In the genomic region with DNA sequence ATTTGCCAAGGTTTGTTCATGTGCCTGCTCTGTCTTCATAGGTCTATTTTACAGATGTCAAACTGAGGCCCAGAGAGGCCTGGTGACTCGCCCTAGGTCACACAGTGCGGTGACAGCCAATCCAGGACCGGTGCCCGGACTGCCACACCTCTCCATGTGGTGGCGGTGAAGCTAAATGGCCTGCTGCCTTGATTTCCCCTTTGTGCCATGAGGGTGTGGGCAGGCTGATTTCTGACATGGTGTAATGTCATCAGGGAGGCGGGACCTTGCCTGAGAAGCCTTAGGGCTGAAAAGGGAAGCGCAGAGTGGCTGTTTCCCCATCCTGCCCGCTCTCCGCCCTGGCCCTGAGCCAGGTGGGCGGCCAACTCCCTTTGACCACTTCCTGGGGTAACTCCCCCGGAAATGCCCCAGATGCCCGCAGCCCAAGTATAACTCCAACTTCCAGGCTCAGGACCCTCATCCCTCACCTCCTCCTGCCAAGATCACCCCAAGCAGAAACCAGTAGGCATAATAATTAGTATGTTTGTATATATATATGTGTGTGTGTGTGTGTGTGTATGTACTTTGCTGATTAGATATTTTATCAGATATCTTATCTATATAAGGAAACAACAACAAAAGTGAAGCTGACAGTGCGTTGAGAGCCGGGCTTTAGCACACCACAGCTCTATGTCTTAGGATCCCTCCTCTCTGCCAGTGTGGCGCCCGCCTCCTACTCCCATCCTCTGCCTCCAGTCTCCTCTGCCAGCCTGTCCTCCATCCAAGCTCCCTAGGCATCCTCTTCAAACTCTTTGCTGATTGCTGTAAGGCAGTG, we compare ENCODE assay signal across 9 cellular contexts.
DNase-seq lines count a peak whose midpoint lies in the region; TF ChIP-seq lines count a peak whose summit lies in the region.
"Had no signal": no experiment of that assay in that cellular context is flagged by ENCODE, and none has a peak within 500 bp of the region (broad histone marks: within the 10 kb centered on the region; RNA-seq: fewer than 3 reads in every experiment).

No MANE protein-coding gene starts in this region.

- H3K4me1 Mint-ChIP-seq in activated naive CD4-positive, alpha-beta T cell treated with anti-CD3 and anti-CD28 coated beads for 36 hours (ENCODE audit: low read depth): peaks cover 90% of the 10 kb centered on the region

- H3K36me3 ChIP-seq in mucosa of rectum (ENCODE audit: control insufficient read depth in 2 of 2, insufficient read depth in 2 of 2, low read length in 2 of 2): no peaks in the 10 kb centered on the region

- CTCF ChIA-PET in activated naive CD4-positive, alpha-beta T cell treated with anti-CD3 and anti-CD28 coated beads for 36 hours (lab: Charles Lee): interaction anchor here (0.7 to 2.1 kb wide), 5 partner anchors 10 to 57 kb away, joined by 3 to 6 read pairs (median 4); no protein-coding TSS in a partner anchor

- peak overlapping the region; percentile 54 to 93 for H3K27ac ChIP-seq in mucosa of rectum (ENCODE audit: low read depth in 2 of 2, low read length in 2 of 2)

- H3K9me3 Mint-ChIP-seq in activated naive CD4-positive, alpha-beta T cell treated with anti-CD3 and anti-CD28 coated beads for 36 hours: no peaks in the 10 kb centered on the region

- H3K4me1 ChIP-seq in mucosa of rectum (ENCODE audit: control insufficient read depth in 2 of 2, insufficient read depth in 2 of 2, low read length in 2 of 2): peaks cover 46 to 56% of the 10 kb centered on the region in 2 donors

- peak overlapping the region; percentile 67 for H3K4me3 Mint-ChIP-seq in activated naive CD4-positive, alpha-beta T cell treated with anti-CD3 and anti-CD28 coated beads for 36 hours

- peaks cover 9% of the 10 kb centered on the region for H3K36me3 Mint-ChIP-seq in activated naive CD4-positive, alpha-beta T cell treated with anti-CD3 and anti-CD28 coated beads for 36 hours (ENCODE audit: low read depth)

- no peaks in the 10 kb centered on the region for H3K27me3 Mint-ChIP-seq in activated naive CD4-positive, alpha-beta T cell treated with anti-CD3 and anti-CD28 coated beads for 36 hours (ENCODE audit: low read depth)

- peak overlapping the region; percentile 26 to 56 for H3K9ac ChIP-seq in mucosa of rectum (ENCODE audit: low read depth in 1 of 2, low read length in 2 of 2)

- peak; percentile 3 for TF ChIP-seq POLR2A in GM19193 (IDR thresholded peaks at IDR 0.05; ENCODE audit: extremely low read depth, insufficient read depth, insufficient read length)

- peak overlapping the region; percentile 97 for H3K27ac Mint-ChIP-seq in activated naive CD4-positive, alpha-beta T cell treated with anti-CD3 and anti-CD28 coated beads for 36 hours

- intact Hi-C loops in activated naive CD4-positive, alpha-beta T cell treated with anti-CD3 and anti-CD28 coated beads for 36 hours (cut with micrococcal nuclease): no loop called here

- H3K4me3 ChIP-seq in mucosa of rectum (ENCODE audit: low read length in 2 of 2): peak overlapping the region in 1 of 2 donors; percentile 44

- peak; percentile 61 for DNase-seq in NCI-H226
- DNase-seq in activated naive CD4-positive, alpha-beta T cell treated with anti-CD3 and anti-CD28 coated beads for 36 hours: peak; percentile 74
- DNase-seq in globus pallidus (ENCODE audit: low spot score): no peak
- DNase-seq in islet precursor cell: no peak
- DNase-seq in NCI-H2171 treated with DMSO at 0.1 percent for 48 hours (lab: John Stamatoyannopoulos, UW): no peak
- DNase-seq in NCI-H2029 (lab: John Stamatoyannopoulos, UW): no peak
- DNase-seq: IMR-90 had no signal

- no peaks in the 10 kb centered on the region for H3K9me3 ChIP-seq in mucosa of rectum (ENCODE audit: control insufficient read depth in 2 of 2, low read length in 2 of 2)

- no peaks in the 10 kb centered on the region for H3K27me3 ChIP-seq in mucosa of rectum (ENCODE audit: control insufficient read depth in 2 of 2, insufficient read depth in 2 of 2, low read length in 2 of 2)

Comparison
In these comparisons a context has a peak if more than half of its experiments do, and no peak if none do; other contexts are left out.
1. DNase-seq: peak in NCI-H226 (single experiment) and activated naive CD4-positive, alpha-beta T cell treated with anti-CD3 and anti-CD28 coated beads for 36 hours (single experiment); none in globus pallidus (single experiment), islet precursor cell (single experiment), NCI-H2171 treated with DMSO at 0.1 percent for 48 hours (single experiment) and NCI-H2029 (single experiment).